In genomic region chr9:28341913-28342312, GRCh38 we compare ENCODE assay signal across 11 cellular contexts.
"Had no signal": no experiment of that assay in that cellular context is flagged by ENCODE, and none has a peak within 500 bp of the region (broad histone marks: within the 10 kb centered on the region; RNA-seq: fewer than 3 reads in every experiment).

No MANE protein-coding gene starts in this region.

- H3K9me3 ChIP-seq: HAP-1 had no signal

- H3K4me1 ChIP-seq: HAP-1 had no signal

- FAIRE-seq: H1, H54 had no signal

- H3K27ac ChIP-seq: GM23248 had no signal

- H3K9ac ChIP-seq: GM23248 had no signal

- H3K36me3 ChIP-seq: HAP-1 had no signal

- ATAC-seq: GM23338, HCT116 had no signal

- DNase-seq: GM23248, GOT3, H7, H9, HCEC 1CT, HFFc6 had no signal

- H3K4me2 ChIP-seq: GM23338 had no signal

- H2AFZ ChIP-seq: GM23248, GM23338 had no signal

- H3K4me3 ChIP-seq: GM23248, GM23338, HAP-1 had no signal
